Comparison of ENCODE assay signal across 8 cellular contexts in the genomic region with DNA sequence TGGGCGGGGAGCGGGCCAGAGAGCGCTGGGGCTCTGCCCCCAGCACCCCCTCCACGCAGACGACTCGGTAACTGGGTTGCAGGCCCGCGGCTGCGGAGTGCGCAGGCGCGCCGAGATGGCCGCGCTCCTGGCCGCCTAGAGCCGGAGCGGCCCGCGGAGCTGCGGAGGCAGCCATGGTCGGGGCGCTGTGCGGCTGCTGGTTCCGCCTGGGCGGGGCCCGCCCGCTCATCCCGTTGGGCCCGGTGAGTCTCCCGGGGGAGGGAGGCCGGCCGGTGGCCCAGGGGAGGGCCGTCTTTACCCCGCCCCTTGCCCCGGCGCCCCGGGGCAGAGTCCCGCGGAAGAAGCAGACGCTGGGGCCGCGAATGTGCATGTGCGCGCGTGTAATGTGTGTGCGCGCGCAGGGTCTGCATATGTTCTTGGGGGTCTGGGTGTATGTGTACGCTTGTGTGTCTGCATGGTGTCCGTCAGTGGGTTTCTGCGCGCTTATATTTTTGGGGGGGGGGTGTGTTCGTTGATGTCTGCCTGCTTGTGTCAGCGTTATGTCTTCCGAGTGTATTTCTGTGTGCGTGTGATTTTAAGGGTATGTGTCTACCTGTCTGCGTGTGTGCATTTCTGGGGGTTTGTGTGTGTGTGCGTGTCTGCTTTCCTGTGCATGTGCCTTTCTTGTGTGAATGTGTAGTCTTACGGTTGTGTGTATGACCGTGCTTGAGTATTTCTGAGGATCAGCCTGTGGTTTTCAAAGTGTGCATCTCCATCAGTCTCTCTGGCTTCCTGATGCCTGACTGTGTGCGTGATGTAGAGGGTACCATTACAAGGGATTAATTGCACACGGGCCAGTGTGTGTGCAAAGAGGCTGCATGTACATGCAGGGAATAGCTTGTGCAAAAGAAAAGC. TPM values are rescaled to one million over a fixed set of nuclear protein-coding genes. Genes with fewer than 3 reads are reported as not detected.
DNase-seq lines count a peak whose midpoint lies in the region; ATAC-seq, FAIRE-seq and TF ChIP-seq lines count a peak whose summit lies in the region.

A gene (plus strand): TSS at position 102 of the 894 bp plus-strand sequence. CDS start 72 bp downstream, at position 174.

- H3K9me3 ChIP-seq in kidney (ENCODE audit: control insufficient read depth in 1 of 2, low read length in 2 of 2), result no peaks in the 10 kb centered on the region

- intact Hi-C loops in kidney (cut with DNase I), result no loop called here

- H3K4me3 ChIP-seq in H7 (ENCODE audit: insufficient read depth, low read depth, low read length) (peak within 1 kb of the TSS; percentile 61), kidney (ENCODE audit: low read length in 2 of 2) (peak within 1 kb of the TSS; percentile 86 to 94)

- H3K27ac ChIP-seq in kidney (ENCODE audit: low read depth in 2 of 2, low read length in 2 of 2), result peak within 1 kb of the TSS; percentile 88 to 98

- ATAC-seq in HG02840 (IDR thresholded peaks at IDR 0.05; ENCODE audit: low FRiP score, unreplicated experiment), result no peak

- H3K36me3 ChIP-seq in H7 (replicated peaks; ENCODE audit: control insufficient read depth, insufficient read depth, low read length), result no peaks in the 10 kb centered on the region; the same call in 1 of the 2 replicates
- peaks cover 0 to 5% of the 10 kb centered on the region in 2 donors for H3K36me3 ChIP-seq in kidney (ENCODE audit: control insufficient read depth in 1 of 2, insufficient read depth in 2 of 2, low read length in 2 of 2)

- no peak for TF ChIP-seq CTCF in kidney (IDR thresholded peaks at IDR 0.05; ENCODE audit: borderline replicate concordance, extremely low read depth, insufficient read depth)

- peaks cover 4 to 19% of the 10 kb centered on the region in 2 donors for H3K4me1 ChIP-seq in kidney (ENCODE audit: control insufficient read depth in 1 of 2, insufficient read depth in 1 of 2, low read depth in 1 of 2, low read length in 2 of 2)

- H3K9ac ChIP-seq in kidney (ENCODE audit: low read length in 2 of 2), result peak within 1 kb of the TSS; percentile 68 to 96

- DNase-seq in GM03348 (ENCODE audit: low spot score) (peak; percentile 95), H7 (peak; percentile 97), NCI-H1105 (lab: John Stamatoyannopoulos, UW) (peak; percentile 37), cerebellum (ENCODE audit: low spot score) (peak; percentile 92), kidney (peak; percentile 92)
- peak; percentile 38 for DNase-seq in activated CD4-positive, CD25-positive, alpha-beta regulatory T cell treated with anti-CD3 and anti-CD28 coated beads, Interleukin-2, amount 50 U/mL, for 16 hours (ENCODE audit: low read depth, low spot score)
- DNase-seq in stimulated activated CD4-positive, alpha-beta T cell treated with anti-CD3 and anti-CD28 coated beads, Interleukin-15, amount 100 ng/mL, for 24 hours, result peak; percentile 79

- peaks cover 17% of the 10 kb centered on the region for H3K27me3 ChIP-seq in H7 (ENCODE audit: control insufficient read depth, insufficient read depth, low read length)

- FAIRE-seq in kidney (lab: Jason Lieb, UNC), result no peak

RNA-seq across cellular contexts. Expression of the gene that starts here (rescaled TPM):
- 7.5 and 7.7 TPM in 2 replicates for total RNA-seq in H7 (2014; rRNA removed; shearing (Covaris generic))
- 19.1 TPM for total RNA-seq in cerebellum
- total RNA-seq in kidney, result 20.7 TPM
- 50.5 TPM for polyA plus RNA-seq in kidney (ENCODE audit: insufficient read depth, low read depth, low replicate concordance)

Comparison
In these comparisons a context has a peak if more than half of its experiments do, and no peak if none do; other contexts are left out.
1. DNase-seq: peak in every context shown above with its lines; median percentile 97 in H7; 95 in GM03348; 92 in cerebellum; 92 in kidney; 79 in stimulated activated CD4-positive, alpha-beta T cell treated with anti-CD3 and anti-CD28 coated beads, Interleukin-15, amount 100 ng/mL, for 24 hours; 38 in activated CD4-positive, CD25-positive, alpha-beta regulatory T cell treated with anti-CD3 and anti-CD28 coated beads, Interleukin-2, amount 50 U/mL, for 16 hours; 37 in NCI-H1105.